ENCODE assay signal across 13 cellular contexts in the genomic region with DNA sequence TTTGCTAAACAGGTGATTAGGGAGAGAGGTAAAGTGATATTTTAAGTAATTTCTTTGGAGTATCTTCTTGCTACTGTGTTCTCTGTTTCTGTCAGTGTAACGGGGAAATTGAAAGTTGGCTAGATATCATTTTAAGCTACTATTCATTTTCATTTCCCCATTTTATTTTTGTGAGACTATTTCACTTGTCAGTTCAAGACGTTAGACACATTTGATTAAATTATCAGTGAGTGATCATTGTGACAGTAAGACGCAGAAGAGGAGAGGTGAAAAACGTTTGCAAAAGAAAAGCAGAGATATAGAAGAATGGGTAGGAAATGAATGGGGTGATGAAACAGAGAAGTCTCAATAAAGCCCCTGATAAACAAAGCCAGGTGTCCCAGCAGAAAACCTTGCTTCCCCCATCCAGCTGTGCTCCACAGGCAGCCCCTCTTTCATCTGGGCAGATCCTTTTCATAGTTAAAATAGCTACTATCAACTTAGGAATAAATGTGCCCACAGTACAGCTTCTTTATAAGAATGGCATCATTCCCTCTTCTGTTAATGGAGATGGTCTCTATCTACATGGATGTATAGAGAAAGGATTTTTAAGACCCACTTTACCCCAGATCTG.
DNase-seq lines count a peak whose midpoint lies in the region; ATAC-seq lines count a peak whose summit lies in the region.
"Had no signal": no experiment of that assay in that cellular context is flagged by ENCODE, and none has a peak within 500 bp of the region (broad histone marks: within the 10 kb centered on the region; RNA-seq: fewer than 3 reads in every experiment).

No MANE protein-coding gene starts in this region.

- H3K4me1 Mint-ChIP-seq in stimulated activated naive CD8-positive, alpha-beta T cell treated with anti-CD3 and anti-CD28 coated beads, Interleukin-15, Interleukin-2, amounts not matched to agents 100 ng/mL and 50 ng/mL, for 24 hours (ENCODE audit: low read depth), result peaks cover 54% of the 10 kb centered on the region

- DNase-seq in stimulated activated naive CD8-positive, alpha-beta T cell treated with anti-CD3 and anti-CD28 coated beads, Interleukin-15, Interleukin-2, amounts not matched to agents 100 U/mL and 50 U/mL, for 24 hours, result no peak
- DNase-seq in posterior vena cava (ENCODE audit: low spot score), result no peak
- no peak for DNase-seq in DMS114 treated with DMSO at 0.1 percent for 48 hours (lab: John Stamatoyannopoulos, UW; ENCODE audit: unreplicated experiment)
- DNase-seq in DMS79 (lab: John Stamatoyannopoulos, UW), result no peak
- no peak for DNase-seq in hepatic stellate cell (ENCODE audit: low spot score)
- DNase-seq: activated T-cell treated with anti-CD3 and anti-CD28 coated beads, Interleukin-2, amount 50 U/mL, for 72 hours; T-helper 9 cell had no signal

- ATAC-seq in stimulated activated naive CD8-positive, alpha-beta T cell treated with anti-CD3 and anti-CD28 coated beads, Interleukin-15, Interleukin-2, amounts not matched to agents 100 U/mL and 50 U/mL, for 24 hours, result no peak
- ATAC-seq in HG02623 (IDR thresholded peaks at IDR 0.05; ENCODE audit: unreplicated experiment), result peak; percentile 66
- ATAC-seq in HG03520 (IDR thresholded peaks at IDR 0.05; ENCODE audit: unreplicated experiment), result peak; percentile 79
- ATAC-seq: activated T-cell treated with anti-CD3 and anti-CD28 coated beads, Interleukin-2, amount 50 U/mL, for 72 hours; K562 had no signal

- peak overlapping the region; percentile 3 for H3K27ac Mint-ChIP-seq in stimulated activated naive CD8-positive, alpha-beta T cell treated with anti-CD3 and anti-CD28 coated beads, Interleukin-15, Interleukin-2, amounts not matched to agents 100 ng/mL and 50 ng/mL, for 24 hours
- H3K27ac Mint-ChIP-seq: activated T-cell treated with anti-CD3 and anti-CD28 coated beads, Interleukin-2, amount 50 U/mL, for 72 hours; dendritic cell treated with granulocyte-macrophage colony-stimulating factor and Interleukin-4, amounts not matched to agents 40 ng/mL and 50 ng/mL, for 4 days had no signal

- peaks cover 5% of the 10 kb centered on the region for H3K27me3 Mint-ChIP-seq in stimulated activated naive CD8-positive, alpha-beta T cell treated with anti-CD3 and anti-CD28 coated beads, Interleukin-15, Interleukin-2, amounts not matched to agents 100 ng/mL and 50 ng/mL, for 24 hours

- intact Hi-C loops in posterior vena cava (cut with DNase I), result loop anchor here in 1 of 2 donors (5.0 kb wide), 1 partner anchor 1981 kb away; no protein-coding TSS in a partner anchor

- no peak overlapping the region for H3K4me3 Mint-ChIP-seq in stimulated activated naive CD8-positive, alpha-beta T cell treated with anti-CD3 and anti-CD28 coated beads, Interleukin-15, Interleukin-2, amounts not matched to agents 100 ng/mL and 50 ng/mL, for 24 hours
- H3K4me3 Mint-ChIP-seq: activated T-cell treated with anti-CD3 and anti-CD28 coated beads, Interleukin-2, amount 50 U/mL, for 72 hours; dendritic cell treated with granulocyte-macrophage colony-stimulating factor and Interleukin-4, amounts not matched to agents 40 ng/mL and 50 ng/mL, for 4 days; neural crest cell had no signal

- peaks cover 10% of the 10 kb centered on the region for H3K36me3 Mint-ChIP-seq in stimulated activated naive CD8-positive, alpha-beta T cell treated with anti-CD3 and anti-CD28 coated beads, Interleukin-15, Interleukin-2, amounts not matched to agents 100 ng/mL and 50 ng/mL, for 24 hours (ENCODE audit: low read depth)

- H3K9me3 Mint-ChIP-seq in stimulated activated naive CD8-positive, alpha-beta T cell treated with anti-CD3 and anti-CD28 coated beads, Interleukin-15, Interleukin-2, amounts not matched to agents 100 ng/mL and 50 ng/mL, for 24 hours, result peaks cover 23% of the 10 kb centered on the region
